ENCODE assay signal across 29 cellular contexts in the genomic region with DNA sequence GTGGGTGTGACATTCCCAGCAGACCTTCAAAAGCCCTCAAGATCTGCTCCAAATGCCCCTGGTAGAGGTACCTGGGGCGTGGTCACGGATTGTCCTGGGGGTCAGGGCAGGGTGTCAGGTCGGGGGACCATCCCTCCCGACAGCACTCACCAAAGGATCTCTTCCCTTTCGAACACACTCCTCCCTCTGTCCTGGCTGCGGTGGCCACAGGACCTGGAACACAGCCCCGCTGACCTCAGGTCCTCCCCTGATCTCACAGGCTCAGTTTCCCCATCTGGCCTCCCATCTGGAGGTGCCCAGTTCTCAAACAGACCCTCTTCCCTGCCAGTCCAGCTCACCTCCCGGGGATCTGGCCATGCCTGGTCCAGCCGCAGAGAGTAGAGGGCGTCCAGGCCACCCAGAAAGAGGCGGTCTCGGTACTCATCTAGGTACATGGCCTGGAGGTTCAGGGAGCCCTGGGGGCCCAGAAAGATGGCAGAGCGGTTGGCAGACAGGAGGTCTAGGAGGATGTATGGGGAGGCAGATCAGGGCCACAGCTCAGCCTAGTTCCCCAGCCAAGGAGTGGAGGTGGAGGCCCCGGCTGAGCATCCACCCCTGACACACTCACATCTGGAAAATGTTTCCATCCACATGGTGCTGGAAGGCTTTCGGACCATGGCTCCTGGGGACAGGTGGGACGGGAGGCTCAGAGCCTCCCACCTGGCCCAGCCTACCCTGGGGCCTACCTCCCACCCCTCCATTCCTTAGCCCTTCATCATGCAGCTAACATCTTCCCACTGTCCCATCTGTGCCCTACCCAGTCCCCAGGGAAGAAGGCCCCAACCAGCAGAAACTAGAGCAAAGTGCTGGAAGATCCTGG. TPM values are rescaled to one million over a fixed set of nuclear protein-coding genes. Genes with fewer than 3 reads are reported as not detected.
DNase-seq lines count a peak whose midpoint lies in the region; ATAC-seq and TF ChIP-seq lines count a peak whose summit lies in the region.
"Had no signal": no experiment of that assay in that cellular context is flagged by ENCODE, and none has a peak within 500 bp of the region (broad histone marks: within the 10 kb centered on the region; RNA-seq: fewer than 3 reads in every experiment).

No MANE protein-coding gene starts in this region.

- 89% methylated on average over 10 of the region's 16 CpGs for WGBS in esophagus muscularis mucosa
- no CpG with 5 or more reads among the region's 16 CpGs for WGBS in neuronal stem cell (ENCODE audit: extremely low coverage in 2 of 2, insufficient read length in 2 of 2, insufficient replicate concordance in 1 of 2), 2 donors

- no peaks in the 10 kb centered on the region for H3K36me3 ChIP-seq in BLaER1
- H3K36me3 ChIP-seq in CD4-positive, CD25-positive, alpha-beta regulatory T cell (ENCODE audit: control insufficient read depth, insufficient read depth, low read length) = peaks cover 5% of the 10 kb centered on the region
- peaks cover 0 to 19% (median 0%) of the 10 kb centered on the region in 4 donors for H3K36me3 ChIP-seq in esophagus muscularis mucosa
- H3K36me3 ChIP-seq in neuronal stem cell (replicated peaks in 1 of 2; ENCODE audit: control insufficient read depth in 2 of 2, insufficient read depth in 2 of 2, low read length in 2 of 2) = no peaks in the 10 kb centered on the region
- no peaks in the 10 kb centered on the region for H3K36me3 ChIP-seq in naive thymus-derived CD4-positive, alpha-beta T cell (ENCODE audit: control insufficient read depth in 2 of 3, insufficient read depth in 3 of 3, low read length in 3 of 3)
- H3K36me3 ChIP-seq: Peyer's patch had no signal

- no peaks in the 10 kb centered on the region for H3K36me3 Mint-ChIP-seq in CD4-positive, CD25-positive, alpha-beta regulatory T cell
- H3K36me3 Mint-ChIP-seq in naive thymus-derived CD4-positive, alpha-beta T cell = no peaks in the 10 kb centered on the region
- H3K36me3 Mint-ChIP-seq: activated naive CD4-positive, alpha-beta T cell treated with anti-CD3 and anti-CD28 coated beads, Interleukin-2, amount 50 U/mL, for 24 hours; CD14-positive monocyte; stimulated activated naive B cell treated with anti-CD40 and anti-IgM and Interleukin-4, amounts not matched to agents 10 μg/mL and 1 μg/mL and 100 μg/mL, for 72 hours had no signal

- no peak overlapping the region for H3K27ac Mint-ChIP-seq in CD4-positive, CD25-positive, alpha-beta regulatory T cell
- no peak overlapping the region for H3K27ac Mint-ChIP-seq in naive thymus-derived CD4-positive, alpha-beta T cell
- H3K27ac Mint-ChIP-seq: activated CD4-positive, alpha-beta T cell treated with anti-CD3 and anti-CD28 coated beads for 36 hours; activated CD8-positive, alpha-beta T cell treated with anti-CD3 and anti-CD28 coated beads, Interleukin-2, amount 10 ng/mL, durations not matched to agents 7 days and 5 days; activated naive CD4-positive, alpha-beta T cell treated with anti-CD3 and anti-CD28 coated beads, Interleukin-2, amount 50 U/mL, for 24 hours; stimulated activated naive B cell treated with anti-CD40 and anti-IgM and Interleukin-4, amounts not matched to agents 10 μg/mL and 1 μg/mL and 100 μg/mL, for 72 hours had no signal

- no peaks in the 10 kb centered on the region for H3K79me1 ChIP-seq in neuronal stem cell (ENCODE audit: low read depth, low read length)

- TF ChIP-seq CTCF in esophagus muscularis mucosa (IDR thresholded peaks at IDR 0.05) = no peak

- H2AFZ ChIP-seq in neuronal stem cell (ENCODE audit: low read length) = no peak overlapping the region

- H2BK120ac ChIP-seq in neuronal stem cell (ENCODE audit: low read depth, low read length) = no peak overlapping the region

- H3K9me3 Mint-ChIP-seq in CD4-positive, CD25-positive, alpha-beta regulatory T cell = no peaks in the 10 kb centered on the region
- H3K9me3 Mint-ChIP-seq in naive thymus-derived CD4-positive, alpha-beta T cell = no peaks in the 10 kb centered on the region
- H3K9me3 Mint-ChIP-seq: activated naive CD4-positive, alpha-beta T cell treated with anti-CD3 and anti-CD28 coated beads, Interleukin-2, amount 50 U/mL, for 24 hours; CD14-positive monocyte; stimulated activated naive B cell treated with anti-CD40 and anti-IgM and Interleukin-4, amounts not matched to agents 10 μg/mL and 1 μg/mL and 100 μg/mL, for 72 hours had no signal

- H2BK12ac ChIP-seq in neuronal stem cell (ENCODE audit: low read length) = no peak overlapping the region

- H3K18ac ChIP-seq in neuronal stem cell (ENCODE audit: low read length) = peak overlapping the region; percentile 87

- CTCF ChIA-PET in naive thymus-derived CD4-positive, alpha-beta T cell (lab: Charles Lee) = no interaction called here

- H3K4me1 Mint-ChIP-seq in CD4-positive, CD25-positive, alpha-beta regulatory T cell = peaks cover 0 to 29% (median 13%) of the 10 kb centered on the region in 4 donors
- H3K4me1 Mint-ChIP-seq in naive thymus-derived CD4-positive, alpha-beta T cell = peaks cover 6 to 12% (median 8%) of the 10 kb centered on the region in 7 donors
- H3K4me1 Mint-ChIP-seq: activated CD4-positive, alpha-beta T cell treated with anti-CD3 and anti-CD28 coated beads for 36 hours had no signal

- peaks cover 84% of the 10 kb centered on the region for H4K20me1 ChIP-seq in BLaER1

- no peak for TF ChIP-seq EP300 in esophagus muscularis mucosa (IDR thresholded peaks at IDR 0.05)

- TF ChIP-seq POLR2A in esophagus muscularis mucosa (IDR thresholded peaks at IDR 0.05; ENCODE audit: low read depth) = no peak

- peak overlapping the region; percentile 22 for H2BK15ac ChIP-seq in neuronal stem cell (ENCODE audit: low read length)

- H4K91ac ChIP-seq in neuronal stem cell (ENCODE audit: low read depth, low read length, poor library complexity) = no peak overlapping the region

- H3K9ac ChIP-seq in BLaER1 = no peak overlapping the region
- peak overlapping the region; percentile 34 for H3K9ac ChIP-seq in neuronal stem cell (ENCODE audit: low read depth, low read length, poor library complexity)

- peak overlapping the region in 3 of 4 donors; percentile 62 to 75 (median 66) for H3K4me3 Mint-ChIP-seq in CD4-positive, CD25-positive, alpha-beta regulatory T cell
- no peak overlapping the region for H3K4me3 Mint-ChIP-seq in naive thymus-derived CD4-positive, alpha-beta T cell
- H3K4me3 Mint-ChIP-seq: activated CD4-positive, alpha-beta T cell treated with anti-CD3 and anti-CD28 coated beads for 36 hours; activated CD8-positive, alpha-beta T cell treated with anti-CD3 and anti-CD28 coated beads, Interleukin-2, amount 10 ng/mL, durations not matched to agents 7 days and 5 days; activated naive CD4-positive, alpha-beta T cell treated with anti-CD3 and anti-CD28 coated beads, Interleukin-2, amount 50 U/mL, for 24 hours; CD14-positive monocyte; stimulated activated naive B cell treated with anti-CD40 and anti-IgM and Interleukin-4, amounts not matched to agents 10 μg/mL and 1 μg/mL and 100 μg/mL, for 72 hours had no signal

- H2AK5ac ChIP-seq in neuronal stem cell (ENCODE audit: low read depth, low read length) = peak overlapping the region; percentile 89

- H3K14ac ChIP-seq in neuronal stem cell (ENCODE audit: low read length) = no peak overlapping the region

- ATAC-seq in CD4-positive, CD25-positive, alpha-beta regulatory T cell (ENCODE audit: low read depth in 2 of 2) = no peak
- no peak for ATAC-seq in GM21619 (IDR thresholded peaks at IDR 0.05; ENCODE audit: unreplicated experiment)
- no peak for ATAC-seq in naive thymus-derived CD4-positive, alpha-beta T cell
- ATAC-seq: activated CD4-positive, alpha-beta T cell treated with anti-CD3 and anti-CD28 coated beads for 36 hours; activated CD8-positive, alpha-beta T cell treated with anti-CD3 and anti-CD28 coated beads, Interleukin-2, amount 10 ng/mL, durations not matched to agents 7 days and 5 days; esophagus mucosa; foreskin keratinocyte; stimulated activated naive B cell treated with anti-CD40 and anti-IgM and Interleukin-4, amounts not matched to agents 10 μg/mL and 1 μg/mL and 100 μg/mL, for 72 hours had no signal

- H3K4me2 ChIP-seq in BLaER1 (peak overlapping the region; percentile 88), neuronal stem cell (ENCODE audit: insufficient read depth, low read length, poor library complexity, severe bottlenecking) (no peak overlapping the region)

- H3K4ac ChIP-seq in neuronal stem cell (ENCODE audit: low read length) = peak overlapping the region; percentile 72

- no peak for DNase-seq in CD4-positive, CD25-positive, alpha-beta regulatory T cell
- DNase-seq in esophagus muscularis mucosa (ENCODE audit: extremely low spot score) (no peak), neuronal stem cell (ENCODE audit: low spot score) (no peak)
- DNase-seq in stimulated activated CD8-positive, alpha-beta memory T cell treated with anti-CD3 and anti-CD28 coated beads, Interleukin-4, amount 100 ng/mL, for 48 hours = no peak
- no peak for DNase-seq in activated T-cell treated with anti-CD3 and anti-CD28 coated beads, Interleukin-2, amount 50 U/mL, for 1 hour
- no peak for DNase-seq in naive thymus-derived CD4-positive, alpha-beta T cell
- DNase-seq: activated CD4-positive, alpha-beta T cell treated with anti-CD3 and anti-CD28 coated beads for 36 hours; activated CD8-positive, alpha-beta T cell treated with anti-CD3 and anti-CD28 coated beads, Interleukin-2, amount 10 ng/mL, durations not matched to agents 7 days and 5 days; anterior cingulate cortex; DMS79 treated with DMSO at 0.1 percent for 48 hours; foreskin keratinocyte; GDM1; head of caudate nucleus; kidney; NCI-H187; NCI-H446 treated with DMSO at 0.1 percent for 48 hours; NCI-H82; SIG-M5; stimulated activated naive B cell treated with anti-CD40 and anti-IgM and Interleukin-4, amounts not matched to agents 10 μg/mL and 1 μg/mL and 100 μg/mL, for 72 hours; SW 1271; testis had no signal

- intact Hi-C loops in esophagus muscularis mucosa (cut with DNase I) = no loop called here
- intact Hi-C loops in naive thymus-derived CD4-positive, alpha-beta T cell (cut with micrococcal nuclease) = no loop called here

- H3K27me3 Mint-ChIP-seq in CD4-positive, CD25-positive, alpha-beta regulatory T cell = no peaks in the 10 kb centered on the region
- no peaks in the 10 kb centered on the region for H3K27me3 Mint-ChIP-seq in naive thymus-derived CD4-positive, alpha-beta T cell
- H3K27me3 Mint-ChIP-seq: activated CD4-positive, alpha-beta T cell treated with anti-CD3 and anti-CD28 coated beads for 36 hours; activated naive CD4-positive, alpha-beta T cell treated with anti-CD3 and anti-CD28 coated beads, Interleukin-2, amount 50 U/mL, for 24 hours had no signal

- no peak overlapping the region for H2BK5ac ChIP-seq in neuronal stem cell (ENCODE audit: low read length)

- H3K27me3 ChIP-seq in BLaER1 = peaks cover 63% of the 10 kb centered on the region
- H3K27me3 ChIP-seq in CD4-positive, CD25-positive, alpha-beta regulatory T cell (ENCODE audit: control insufficient read depth, insufficient read depth, low read length) = no peaks in the 10 kb centered on the region
- H3K27me3 ChIP-seq in esophagus muscularis mucosa = no peaks in the 10 kb centered on the region
- peaks cover 0 to 55% (median 0%) of the 10 kb centered on the region in 3 experiments for H3K27me3 ChIP-seq in neuronal stem cell (ENCODE audit: control insufficient read depth in 3 of 3, insufficient read depth in 3 of 3, low read depth in 1 of 3, low read length in 3 of 3)
- no peaks in the 10 kb centered on the region for H3K27me3 ChIP-seq in naive thymus-derived CD4-positive, alpha-beta T cell (ENCODE audit: control insufficient read depth in 2 of 2, insufficient read depth in 2 of 2, low read length in 2 of 2)
- H3K27me3 ChIP-seq: foreskin keratinocyte, Peyer's patch, testis had no signal

- no peaks in the 10 kb centered on the region for H3K9me3 ChIP-seq in BLaER1
- no peaks in the 10 kb centered on the region for H3K9me3 ChIP-seq in CD4-positive, CD25-positive, alpha-beta regulatory T cell (ENCODE audit: control insufficient read depth in 2 of 2, low read length in 2 of 2)
- H3K9me3 ChIP-seq in esophagus muscularis mucosa = no peaks in the 10 kb centered on the region
- no peaks in the 10 kb centered on the region for H3K9me3 ChIP-seq in neuronal stem cell (replicated peaks in 1 of 2; ENCODE audit: control insufficient read depth in 2 of 2, insufficient read depth in 1 of 2, low read depth in 1 of 2, low read length in 2 of 2)
- no peaks in the 10 kb centered on the region for H3K9me3 ChIP-seq in naive thymus-derived CD4-positive, alpha-beta T cell (ENCODE audit: control insufficient read depth in 2 of 3, low read length in 3 of 3)
- H3K9me3 ChIP-seq: Peyer's patch, testis had no signal

- H3K4me1 ChIP-seq in BLaER1 = peaks cover 40% of the 10 kb centered on the region
- H3K4me1 ChIP-seq in CD4-positive, CD25-positive, alpha-beta regulatory T cell (ENCODE audit: control insufficient read depth, insufficient read depth, low read length, poor library complexity, severe bottlenecking) = peaks cover 37% of the 10 kb centered on the region
- peaks cover 14 to 25% (median 18%) of the 10 kb centered on the region in 4 donors for H3K4me1 ChIP-seq in esophagus muscularis mucosa
- H3K4me1 ChIP-seq in neuronal stem cell (ENCODE audit: control insufficient read depth in 2 of 2, insufficient read depth in 1 of 2, low read depth in 1 of 2, low read length in 2 of 2) = peaks cover 0 to 18% of the 10 kb centered on the region in 2 donors
- H3K4me1 ChIP-seq in naive thymus-derived CD4-positive, alpha-beta T cell (ENCODE audit: control insufficient read depth in 2 of 2, insufficient read depth in 2 of 2, low read length in 2 of 2) = peaks cover 0 to 9% of the 10 kb centered on the region in 2 donors
- H3K4me1 ChIP-seq: foreskin keratinocyte, testis had no signal

- no peak overlapping the region for H4K8ac ChIP-seq in neuronal stem cell (ENCODE audit: low read depth, low read length)

- POLR2A ChIA-PET in naive thymus-derived CD4-positive, alpha-beta T cell (lab: Charles Lee) = no interaction called here

- H3K4me3 ChIP-seq in BLaER1 = no peak overlapping the region
- no peak overlapping the region for H3K4me3 ChIP-seq in CD4-positive, CD25-positive, alpha-beta regulatory T cell (ENCODE audit: low read depth, low read length)
- H3K4me3 ChIP-seq in esophagus muscularis mucosa = peak overlapping the region; percentile 23 to 50 (median 39)
- no peak overlapping the region for H3K4me3 ChIP-seq in neuronal stem cell (ENCODE audit: low read length in 2 of 2)
- no peak overlapping the region for H3K4me3 ChIP-seq in naive thymus-derived CD4-positive, alpha-beta T cell (ENCODE audit: low read length)
- H3K4me3 ChIP-seq: testis had no signal

- no peak overlapping the region for H3K27ac ChIP-seq in BLaER1
- H3K27ac ChIP-seq in CD4-positive, CD25-positive, alpha-beta regulatory T cell (ENCODE audit: insufficient read depth, low read length, poor library complexity, severe bottlenecking) = no peak overlapping the region
- H3K27ac ChIP-seq in esophagus muscularis mucosa (replicated peaks in 1 of 4) = no peak overlapping the region
- no peak overlapping the region for H3K27ac ChIP-seq in neuronal stem cell (replicated peaks; ENCODE audit: low read length)
- no peak overlapping the region for H3K27ac ChIP-seq in naive thymus-derived CD4-positive, alpha-beta T cell (ENCODE audit: low read depth, low read length)
- H3K27ac ChIP-seq: foreskin keratinocyte, Peyer's patch, testis had no signal

- H3K23ac ChIP-seq in neuronal stem cell (ENCODE audit: low read depth, low read length, poor library complexity) = peak overlapping the region; percentile 83

RNA-seq across cellular contexts. Expression of gene SEMA3G, which starts 2.3 kb away (rescaled TPM):
- 33.1 TPM for total RNA-seq in CD4-positive, CD25-positive, alpha-beta regulatory T cell
- 1 to 10 TPM; 3.2 to 5.4 (median 3.6) TPM for polyA plus RNA-seq in CD4-positive, CD25-positive, alpha-beta regulatory T cell
- total RNA-seq in esophagus muscularis mucosa = 10 to 100 TPM in 3 of 4 donors, 1 to 10 TPM in 1; 7.1 to 39.2 (median 22.2) TPM
- polyA plus RNA-seq in neuronal stem cell (2013, experiment 1 of 2) = 0.77 TPM
- polyA plus RNA-seq in neuronal stem cell (2013, experiment 2 of 2) = 0.87 TPM
- total RNA-seq in naive thymus-derived CD4-positive, alpha-beta T cell = under 1 TPM in 2 of 5 experiments, not detected in 3; 0.10 to 0.24 TPM
- not detected for polyA plus RNA-seq in naive thymus-derived CD4-positive, alpha-beta T cell
- total RNA-seq: activated CD4-positive, alpha-beta T cell treated with anti-CD3 and anti-CD28 coated beads for 36 hours had no signal
- polyA plus RNA-seq: CD14-positive monocyte had no signal

RNA-seq across cellular contexts. Expression of gene TNNC1, which starts 11.2 kb away (rescaled TPM):
- total RNA-seq in CD4-positive, CD25-positive, alpha-beta regulatory T cell = 3.9 TPM
- polyA plus RNA-seq in CD4-positive, CD25-positive, alpha-beta regulatory T cell = 1 to 10 TPM in 1 of 4 donors, under 1 TPM in 3; 0.38 to 1.1 (median 0.52) TPM
- total RNA-seq in esophagus muscularis mucosa = 1 to 10 TPM in 3 of 4 donors, not detected in 1; 1.2 to 7.1 (median 4.0) TPM
- 7.4 TPM for polyA plus RNA-seq in neuronal stem cell (2013, experiment 1 of 2)
- 6.4 TPM for polyA plus RNA-seq in neuronal stem cell (2013, experiment 2 of 2)
- 1 to 10 TPM; 2.2 to 8.4 (median 6.5) TPM for total RNA-seq in naive thymus-derived CD4-positive, alpha-beta T cell
- polyA plus RNA-seq in naive thymus-derived CD4-positive, alpha-beta T cell = 1 to 10 TPM in 1 of 2 donors, under 1 TPM in 1; 0.73 to 1.5 TPM
- total RNA-seq: foreskin keratinocyte, HT1080, lung microvascular endothelial cell, Peyer's patch had no signal
- polyA plus RNA-seq: CD14-positive monocyte had no signal

RNA-seq across cellular contexts. Expression of gene NISCH, which starts 12.8 kb away (rescaled TPM):
- total RNA-seq in CD4-positive, CD25-positive, alpha-beta regulatory T cell = 168 TPM
- polyA plus RNA-seq in CD4-positive, CD25-positive, alpha-beta regulatory T cell = 10 to 100 TPM; 12.6 to 17.4 (median 15.2) TPM
- total RNA-seq in esophagus muscularis mucosa = 100 to 1,000 TPM in 2 of 4 donors, 10 to 100 TPM in 2; 71.9 to 110 (median 88.0) TPM
- 58.8 TPM for polyA plus RNA-seq in neuronal stem cell (2013, experiment 1 of 2)
- polyA plus RNA-seq in neuronal stem cell (2013, experiment 2 of 2) = 58.4 TPM
- total RNA-seq in naive thymus-derived CD4-positive, alpha-beta T cell = 100 to 1,000 TPM in 4 of 5 experiments, 10 to 100 TPM in 1; 86.8 to 210 (median 162) TPM
- 10 to 100 TPM; 21.4 to 35.0 TPM for polyA plus RNA-seq in naive thymus-derived CD4-positive, alpha-beta T cell

RNA-seq across cellular contexts. Expression of gene PHF7, which starts 32.2 kb away (rescaled TPM):
- 14.7 TPM for total RNA-seq in CD4-positive, CD25-positive, alpha-beta regulatory T cell
- polyA plus RNA-seq in CD4-positive, CD25-positive, alpha-beta regulatory T cell = 10 to 100 TPM in 3 of 4 donors, 1 to 10 TPM in 1; 7.0 to 15.5 (median 12.7) TPM
- 10 to 100 TPM in 1 of 4 donors, 1 to 10 TPM in 3; 7.0 to 22.0 (median 8.2) TPM for total RNA-seq in esophagus muscularis mucosa
- 23.3 TPM for polyA plus RNA-seq in neuronal stem cell (2013, experiment 1 of 2)
- polyA plus RNA-seq in neuronal stem cell (2013, experiment 2 of 2) = 25.3 TPM
- 10 to 100 TPM; 13.7 to 18.7 (median 15.5) TPM for total RNA-seq in naive thymus-derived CD4-positive, alpha-beta T cell
- 1 to 10 TPM; 7.6 to 8.9 TPM for polyA plus RNA-seq in naive thymus-derived CD4-positive, alpha-beta T cell

RNA-seq across cellular contexts. Expression of gene BAP1, which starts 32.8 kb away (rescaled TPM):
- total RNA-seq in CD4-positive, CD25-positive, alpha-beta regulatory T cell = 116 TPM
- polyA plus RNA-seq in CD4-positive, CD25-positive, alpha-beta regulatory T cell = 10 to 100 TPM; 12.2 to 17.1 (median 15.2) TPM
- 10 to 100 TPM; 51.5 to 82.9 (median 72.7) TPM for total RNA-seq in esophagus muscularis mucosa
- polyA plus RNA-seq in neuronal stem cell (2013, experiment 1 of 2) = 52.3 TPM
- polyA plus RNA-seq in neuronal stem cell (2013, experiment 2 of 2) = 51.8 TPM
- total RNA-seq in naive thymus-derived CD4-positive, alpha-beta T cell = 100 to 1,000 TPM in 2 of 5 experiments, 10 to 100 TPM in 3; 86.7 to 116 (median 92.5) TPM
- 10 to 100 TPM; 13.6 to 26.6 TPM for polyA plus RNA-seq in naive thymus-derived CD4-positive, alpha-beta T cell

Comparison
In these comparisons a context has a peak if more than half of its experiments do, and no peak if none do; other contexts are left out.
1. H3K4me3 ChIP-seq: peak in esophagus muscularis mucosa (4 of 4); none in BLaER1 (single experiment), CD4-positive, CD25-positive, alpha-beta regulatory T cell (single experiment), neuronal stem cell (0 of 2) and naive thymus-derived CD4-positive, alpha-beta T cell (single experiment).
2. H3K4me3 Mint-ChIP-seq: peak in CD4-positive, CD25-positive, alpha-beta regulatory T cell (3 of 4); none in naive thymus-derived CD4-positive, alpha-beta T cell (0 of 10).
3. RNA of gene SEMA3G, which starts 2.3 kb away (total RNA-seq): 33.1 TPM in CD4-positive, CD25-positive, alpha-beta regulatory T cell (single experiment) and 7.1 to 39.2 TPM in esophagus muscularis mucosa; 0.10 to 0.24 TPM in naive thymus-derived CD4-positive, alpha-beta T cell; every median in the first group is over 4 times any median in the second.